ENCODE assay signal across 28 cellular contexts in the genomic region with DNA sequence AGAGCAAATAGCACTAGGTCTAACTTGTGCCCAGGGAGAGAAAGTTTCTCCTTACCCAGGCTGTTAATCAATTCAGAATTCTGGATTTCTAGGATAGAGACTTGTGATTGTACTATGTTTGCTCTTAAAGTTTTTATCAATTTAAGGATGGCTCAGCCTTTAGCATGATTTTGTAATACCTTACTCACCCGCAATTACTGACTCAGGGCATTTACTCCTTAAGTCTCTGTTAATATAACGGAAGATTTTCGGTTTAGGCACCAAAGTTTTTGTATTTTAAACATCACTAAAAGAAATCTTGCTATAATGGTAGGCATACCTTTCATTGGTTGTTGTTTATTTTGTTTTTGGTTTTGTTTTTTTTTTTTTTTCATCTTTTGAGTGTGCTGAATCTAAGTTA.
"Had no signal": no experiment of that assay in that cellular context is flagged by ENCODE, and none has a peak within 500 bp of the region (broad histone marks: within the 10 kb centered on the region; RNA-seq: fewer than 3 reads in every experiment).

No MANE protein-coding gene starts in this region.

- H3K36me3 ChIP-seq: brain microvascular endothelial cell, cardiac muscle cell, Peyer's patch, SJSA1 had no signal

- DNase-seq: activated CD4-positive, alpha-beta memory T cell treated with anti-CD3 and anti-CD28 coated beads for 36 hours; activated CD4-positive, alpha-beta T cell treated with anti-CD3 and anti-CD28 coated beads for 36 hours; activated CD4-positive, alpha-beta T cell treated with anti-CD3 and anti-CD28 coated beads, Interleukin-2, amount 50 U/mL, for 1 hour; activated CD8-positive, alpha-beta memory T cell treated with anti-CD3 and anti-CD28 coated beads, Interleukin-2, amount 50 U/mL, for 4 hours; activated effector memory CD4-positive, alpha-beta T cell treated with Interleukin-2 at 50 U/mL for 16 hours; activated naive CD4-positive, alpha-beta T cell treated with anti-CD3 and anti-CD28 coated beads, Interleukin-2, amount 10 ng/mL, durations not matched to agents 7 days and 5 days; activated naive CD8-positive, alpha-beta T cell treated with anti-CD3 and anti-CD28 coated beads, Interleukin-2, amount 50 U/mL, for 24 hours; activated T-cell treated with anti-CD3 and anti-CD28 coated beads for 4 hours; activated T-cell treated with anti-CD3 and anti-CD28 coated beads, Interleukin-2, amount 50 U/mL, for 48 hours; amniotic stem cell; brain microvascular endothelial cell; Kasumi-1; KG1; MM.1S; NCI-H1105; NCI-H1417 treated with DMSO at 0.1 percent for 48 hours; NCI-H187 treated with DMSO at 0.1 percent for 48 hours; NCI-H2081; NCI-H226; NCI-H524 treated with DMSO at 0.1 percent for 48 hours; Peyer's patch; RPMI8226; SHP77 treated with DMSO at 0.1 percent for 48 hours; SK-N-SH had no signal

- H3K27ac ChIP-seq: brain microvascular endothelial cell, cardiac muscle cell, Peyer's patch, SJSA1 had no signal

- H3K4me3 ChIP-seq: cardiac muscle cell, Peyer's patch, SJSA1 had no signal

- H3K27me3 ChIP-seq: brain microvascular endothelial cell, cardiac muscle cell, Peyer's patch, SJSA1 had no signal

- ATAC-seq: activated CD4-positive, alpha-beta T cell treated with anti-CD3 and anti-CD28 coated beads for 36 hours; activated CD4-positive, CD25-positive, alpha-beta regulatory T cell treated with anti-CD3 and anti-CD28 coated beads, Interleukin-2, amount 50 U/mL, for 24 hours; activated naive CD8-positive, alpha-beta T cell treated with anti-CD3 and anti-CD28 coated beads, Interleukin-2, amount 50 U/mL, for 24 hours; WTC11 had no signal

- H3K9me3 ChIP-seq: Peyer's patch, SJSA1, SK-N-SH had no signal

- H3K4me1 ChIP-seq: Peyer's patch, SJSA1 had no signal

- H3K9ac ChIP-seq: SK-N-SH had no signal

- H3K9me2 ChIP-seq: SK-N-SH had no signal

- H3K4me2 ChIP-seq: SK-N-SH had no signal
